8 cellular contexts compared by ENCODE assay signal in genomic region chr16:89565506-89566372, GRCh38. TPM values are rescaled to one million over a fixed set of nuclear protein-coding genes. Genes with fewer than 3 reads are reported as not detected.
DNase-seq lines count a peak whose midpoint lies in the region; ATAC-seq and FAIRE-seq lines count a peak whose summit lies in the region.

No MANE protein-coding gene starts in this region.

- H3K27ac Mint-ChIP-seq in activated T-helper 2 cell treated with anti-CD3 and anti-CD28 coated beads, Interferon-gamma antibody, Interleukin-2, Interleukin-4, amounts not matched to agents 10 μg/mL and 5 μg/mL and 100 μg/mL, durations not matched to agents 14 hours and 24 hours and 36 hours, result peak overlapping the region; percentile 42

- no peak for FAIRE-seq in HTR-8/SVneo (lab: Jason Lieb, UNC)

- peaks cover 33% of the 10 kb centered on the region for H3K4me1 Mint-ChIP-seq in activated T-helper 2 cell treated with anti-CD3 and anti-CD28 coated beads, Interferon-gamma antibody, Interleukin-2, Interleukin-4, amounts not matched to agents 10 μg/mL and 5 μg/mL and 100 μg/mL, durations not matched to agents 14 hours and 24 hours and 36 hours (ENCODE audit: low read depth)

- H3K4me3 Mint-ChIP-seq in activated T-helper 2 cell treated with anti-CD3 and anti-CD28 coated beads, Interferon-gamma antibody, Interleukin-2, Interleukin-4, amounts not matched to agents 10 μg/mL and 5 μg/mL and 100 μg/mL, durations not matched to agents 14 hours and 24 hours and 36 hours (ENCODE audit: low read depth), result no peak overlapping the region

- no peaks in the 10 kb centered on the region for H3K27me3 Mint-ChIP-seq in activated T-helper 2 cell treated with anti-CD3 and anti-CD28 coated beads, Interferon-gamma antibody, Interleukin-2, Interleukin-4, amounts not matched to agents 10 μg/mL and 5 μg/mL and 100 μg/mL, durations not matched to agents 14 hours and 24 hours and 36 hours (ENCODE audit: low read depth)

- intact Hi-C loops in activated T-helper 2 cell treated with anti-CD3 and anti-CD28 coated beads, Interferon-gamma antibody, Interleukin-2, Interleukin-4, amounts not matched to agents 10 μg/mL and 5 μg/mL and 100 μg/mL, durations not matched to agents 14 hours and 24 hours and 36 hours (cut with micrococcal nuclease), result loop anchor here (10.0 kb wide), 1 partner anchor 241 kb away; no protein-coding TSS in a partner anchor

- DNase-seq in AG08396 (ENCODE audit: low spot score) (peak; percentile 62), OCI-M2 (lab: John Stamatoyannopoulos, UW; ENCODE audit: unreplicated experiment) (peak; percentile 63), glomerular visceral epithelial cell (ENCODE audit: extremely low spot score) (peak; percentile 73), retina (peak; percentile 78), H4 (ENCODE audit: low spot score) (no peak), HTR-8/SVneo (ENCODE audit: insufficient read length, low spot score) (no peak)
- DNase-seq in activated T-helper 2 cell treated with anti-CD3 and anti-CD28 coated beads, Interferon-gamma antibody, Interleukin-2, Interleukin-4, amounts not matched to agents 10 μg/mL and 5 μg/mL and 100 μg/mL, durations not matched to agents 14 hours and 24 hours and 36 hours (ENCODE audit: low spot score), result peak; percentile 42

- no peaks in the 10 kb centered on the region for H3K9me3 Mint-ChIP-seq in activated T-helper 2 cell treated with anti-CD3 and anti-CD28 coated beads, Interferon-gamma antibody, Interleukin-2, Interleukin-4, amounts not matched to agents 10 μg/mL and 5 μg/mL and 100 μg/mL, durations not matched to agents 14 hours and 24 hours and 36 hours

- peak; percentile 34 for ATAC-seq in GM21825 (IDR thresholded peaks at IDR 0.05; ENCODE audit: unreplicated experiment)

- peaks cover 50% of the 10 kb centered on the region for H3K36me3 Mint-ChIP-seq in activated T-helper 2 cell treated with anti-CD3 and anti-CD28 coated beads, Interferon-gamma antibody, Interleukin-2, Interleukin-4, amounts not matched to agents 10 μg/mL and 5 μg/mL and 100 μg/mL, durations not matched to agents 14 hours and 24 hours and 36 hours (ENCODE audit: low read depth)

RNA-seq across cellular contexts. Expression of gene RPL13, which starts 5.3 kb away (rescaled TPM):
- 2,404 and 2,406 TPM in 2 replicates for total RNA-seq in activated T-helper 2 cell treated with anti-CD3 and anti-CD28 coated beads, Interferon-gamma antibody, Interleukin-2, Interleukin-4, amounts not matched to agents 10 μg/mL and 5 μg/mL and 100 μg/mL, durations not matched to agents 14 hours and 24 hours and 36 hours
- total RNA-seq in H4 (2014; rRNA removed; shearing (Covaris generic)), result 3,458 and 4,141 TPM in 2 replicates

RNA-seq across cellular contexts. Expression of gene CPNE7, which starts 9.8 kb away (rescaled TPM):
- total RNA-seq in activated T-helper 2 cell treated with anti-CD3 and anti-CD28 coated beads, Interferon-gamma antibody, Interleukin-2, Interleukin-4, amounts not matched to agents 10 μg/mL and 5 μg/mL and 100 μg/mL, durations not matched to agents 14 hours and 24 hours and 36 hours, result 19.8 and 25.7 TPM in 2 replicates
- 3.9 and 10.0 TPM in 2 replicates for total RNA-seq in H4 (2014; rRNA removed; shearing (Covaris generic))

RNA-seq across cellular contexts. Expression of gene DPEP1, which starts 47.7 kb away (rescaled TPM):
- not detected in 2 replicates for total RNA-seq in activated T-helper 2 cell treated with anti-CD3 and anti-CD28 coated beads, Interferon-gamma antibody, Interleukin-2, Interleukin-4, amounts not matched to agents 10 μg/mL and 5 μg/mL and 100 μg/mL, durations not matched to agents 14 hours and 24 hours and 36 hours
- total RNA-seq in H4 (2014; rRNA removed; shearing (Covaris generic)), result not detected in 2 replicates

RNA-seq across cellular contexts. Expression of gene SPG7, which starts 57.5 kb away (rescaled TPM):
- total RNA-seq in activated T-helper 2 cell treated with anti-CD3 and anti-CD28 coated beads, Interferon-gamma antibody, Interleukin-2, Interleukin-4, amounts not matched to agents 10 μg/mL and 5 μg/mL and 100 μg/mL, durations not matched to agents 14 hours and 24 hours and 36 hours, result 115 and 125 TPM in 2 replicates
- 45.0 and 46.7 TPM in 2 replicates for total RNA-seq in H4 (2014; rRNA removed; shearing (Covaris generic))

Comparison
In these comparisons a context has a peak if more than half of its experiments do, and no peak if none do; other contexts are left out.
1. DNase-seq: peak in AG08396 (single experiment), OCI-M2 (single experiment), activated T-helper 2 cell treated with anti-CD3 and anti-CD28 coated beads, Interferon-gamma antibody, Interleukin-2, Interleukin-4, amounts not matched to agents 10 μg/mL and 5 μg/mL and 100 μg/mL, durations not matched to agents 14 hours and 24 hours and 36 hours (single experiment), glomerular visceral epithelial cell (single experiment) and retina (single experiment); none in H4 (single experiment) and HTR-8/SVneo (single experiment).